Comparison of ENCODE assay signal across 8 cellular contexts in the genomic region with DNA sequence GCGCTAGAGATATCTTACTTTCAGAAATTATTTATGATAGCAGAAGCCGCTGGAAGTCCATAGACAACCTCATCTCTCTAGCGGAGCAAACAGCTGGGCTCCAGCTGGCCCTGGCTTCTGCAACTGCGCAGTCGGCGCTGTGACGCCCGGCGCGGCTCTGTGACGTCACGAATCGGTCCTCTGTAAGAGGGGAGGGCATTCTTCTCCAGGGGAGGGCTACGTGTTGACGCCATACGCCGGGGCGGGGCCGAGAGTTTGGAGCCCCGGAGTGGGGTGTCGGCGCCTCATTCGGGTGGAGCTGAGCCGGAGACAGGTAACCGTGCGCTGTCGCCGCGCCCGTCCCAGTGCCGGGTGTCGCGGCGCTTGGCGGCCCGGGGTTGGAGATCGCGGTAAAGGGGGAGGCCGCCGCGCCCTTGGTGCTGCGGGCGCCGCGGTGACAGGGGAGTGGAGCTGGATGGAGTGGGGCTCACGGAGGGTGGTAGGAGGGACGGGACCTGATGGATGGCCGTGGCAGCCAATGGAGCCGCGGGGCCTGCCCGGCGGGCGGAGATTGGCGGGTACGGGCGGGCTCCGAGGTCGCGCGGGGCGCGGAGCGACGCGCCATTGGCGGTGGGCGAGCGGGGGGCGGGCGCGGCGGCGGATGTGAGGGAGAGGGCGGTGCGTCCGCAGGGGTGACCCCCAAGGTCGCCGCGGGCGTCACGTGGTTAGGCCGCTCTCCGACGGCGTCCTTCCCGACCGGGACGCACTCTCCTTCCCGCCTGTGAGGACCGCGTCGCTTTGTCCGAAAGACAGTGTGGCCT. TPM values are rescaled to one million over a fixed set of nuclear protein-coding genes. Genes with fewer than 3 reads are reported as not detected.
DNase-seq lines count a peak whose midpoint lies in the region; FAIRE-seq and TF ChIP-seq lines count a peak whose summit lies in the region.

A gene (plus strand): TSS at position 287 of the 800 bp plus-strand sequence. CDS start 17,717 bp downstream, outside the sequence.

- peaks cover 12% of the 10 kb centered on the region for H3K36me3 Mint-ChIP-seq in activated naive CD4-positive, alpha-beta T cell treated with anti-CD3 and anti-CD28 coated beads for 36 hours (ENCODE audit: low read depth)

- intact Hi-C loops in activated naive CD4-positive, alpha-beta T cell treated with anti-CD3 and anti-CD28 coated beads for 36 hours (cut with micrococcal nuclease) = loop anchor here (1.0 kb wide), 10 partner anchors 11 to 505 kb away; a partner anchor contains a TSS

- no peak for FAIRE-seq in frontal cortex (lab: Jason Lieb, UNC)

- H3K27ac ChIP-seq in neutrophil (peak within 1 kb of the TSS; percentile 97), substantia nigra (ENCODE audit: low read depth, low read length, poor library complexity, severe bottlenecking) (peak within 1 kb of the TSS; percentile 99)

- H3K27me3 Mint-ChIP-seq in activated naive CD4-positive, alpha-beta T cell treated with anti-CD3 and anti-CD28 coated beads for 36 hours (ENCODE audit: low read depth) = no peaks in the 10 kb centered on the region

- no peaks in the 10 kb centered on the region for H3K36me3 ChIP-seq in neutrophil

- H3K27ac Mint-ChIP-seq in activated naive CD4-positive, alpha-beta T cell treated with anti-CD3 and anti-CD28 coated beads for 36 hours = peak within 1 kb of the TSS; percentile 97

- TF ChIP-seq CTCF in HFF-Myc (IDR thresholded peaks at IDR 0.05; ENCODE audit: low read depth, low read length, missing control alignments) = no peak
- peak; percentile 36 for TF ChIP-seq CTCF in neutrophil (IDR thresholded peaks at IDR 0.05)

- no peaks in the 10 kb centered on the region for H3K9me3 Mint-ChIP-seq in activated naive CD4-positive, alpha-beta T cell treated with anti-CD3 and anti-CD28 coated beads for 36 hours

- peaks cover 55 to 57% of the 10 kb centered on the region in 2 experiments for H3K4me1 ChIP-seq in neutrophil (ENCODE audit: control insufficient read depth in 1 of 2, insufficient read depth in 1 of 2, low read depth in 1 of 2, low read length in 1 of 2)

- no peaks in the 10 kb centered on the region for H3K9me3 ChIP-seq in neutrophil

- CTCF ChIA-PET in activated naive CD4-positive, alpha-beta T cell treated with anti-CD3 and anti-CD28 coated beads for 36 hours (lab: Charles Lee) = interaction anchor here (0.7 to 2.4 kb wide), 6 partner anchors 9 to 33 kb away, joined by 3 to 17 read pairs (median 4); no protein-coding TSS in a partner anchor

- peak within 1 kb of the TSS; percentile 80 for H3K4me3 ChIP-seq in HFF-Myc (replicated peaks; ENCODE audit: low read depth, low read length)
- H3K4me3 ChIP-seq in neutrophil (ENCODE audit: low read depth in 1 of 2, low read length in 1 of 2) = peak within 1 kb of the TSS; percentile 77 to 97

- DNase-seq in GM03348 (ENCODE audit: low spot score) = peak; percentile 99
- DNase-seq in HFF-Myc (ENCODE audit: extremely low read depth, low read depth) = peak; percentile 95
- DNase-seq in NAMALWA (ENCODE audit: low spot score) = peak; percentile 99
- peak; percentile 98 for DNase-seq in SK-N-DZ (ENCODE audit: low spot score)
- peak; percentile 100 for DNase-seq in activated naive CD4-positive, alpha-beta T cell treated with anti-CD3 and anti-CD28 coated beads for 36 hours
- peak; percentile 97 to 98 for DNase-seq in frontal cortex (ENCODE audit: low spot score in 2 of 2)
- peak; percentile 91 to 100 (median 98) for DNase-seq in substantia nigra (lab: John Stamatoyannopoulos, UW)

- peak within 1 kb of the TSS; percentile 96 for H3K4me3 Mint-ChIP-seq in activated naive CD4-positive, alpha-beta T cell treated with anti-CD3 and anti-CD28 coated beads for 36 hours

- no peaks in the 10 kb centered on the region for H3K27me3 ChIP-seq in neutrophil

- peaks cover 31% of the 10 kb centered on the region for H3K4me1 Mint-ChIP-seq in activated naive CD4-positive, alpha-beta T cell treated with anti-CD3 and anti-CD28 coated beads for 36 hours (ENCODE audit: low read depth)

RNA-seq across cellular contexts. Expression of the gene that starts here (rescaled TPM):
- polyA plus RNA-seq in SK-N-DZ (2014; cell fraction: cytosol; rRNA removed) = 28.8 and 29.1 TPM in 2 replicates
- polyA plus RNA-seq in SK-N-DZ (2014; cell fraction: nucleus; rRNA removed) = 23.4 and 36.2 TPM in 2 replicates
- 10 to 100 TPM; 73.9 to 78.4 TPM for total RNA-seq in activated naive CD4-positive, alpha-beta T cell treated with anti-CD3 and anti-CD28 coated beads for 36 hours
- total RNA-seq in frontal cortex = 35.1 TPM

Comparison
In these comparisons a context has a peak if more than half of its experiments do, and no peak if none do; other contexts are left out.
1. Peak in every context shown above with its lines: DNase-seq, H3K4me3 ChIP-seq and H3K27ac ChIP-seq.